In the genomic region with DNA sequence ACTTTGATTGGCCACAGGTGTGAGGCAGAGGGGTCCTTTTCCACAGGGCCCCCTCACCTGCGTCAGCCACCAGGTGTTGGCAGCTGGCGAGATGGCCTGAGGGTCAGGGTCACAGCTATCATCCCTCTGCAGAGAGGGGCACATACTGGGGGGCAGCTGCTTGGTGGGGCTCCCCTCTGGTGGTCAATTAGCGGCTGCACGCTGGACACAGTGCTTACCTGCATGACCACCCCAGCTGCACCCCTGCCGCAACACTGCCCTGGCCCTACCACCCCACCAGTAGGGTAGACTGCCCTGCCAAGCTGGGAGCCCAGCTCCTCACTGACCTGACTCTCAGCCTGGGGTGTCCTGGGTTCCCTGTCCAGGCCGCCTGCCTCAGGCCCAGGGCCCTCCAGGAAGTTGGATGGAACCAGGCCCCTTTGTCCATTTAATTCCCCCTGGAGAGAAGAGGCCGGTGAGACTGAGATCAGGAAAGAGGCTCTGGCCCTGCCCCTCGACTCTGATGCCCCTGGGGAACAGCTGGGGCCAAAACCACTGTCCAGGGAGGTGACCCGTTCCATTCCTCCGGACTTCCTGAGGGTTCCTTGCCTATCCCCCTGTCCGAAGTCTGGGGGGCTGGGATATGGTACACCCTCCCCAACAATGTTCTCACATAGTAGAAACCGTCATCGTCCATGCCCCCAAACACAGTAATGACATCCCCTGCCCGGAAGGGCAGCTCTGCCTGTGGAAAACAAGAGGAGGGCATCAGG, we compare ENCODE assay signal across 17 cellular contexts. TPM values are rescaled to one million over a fixed set of nuclear protein-coding genes. Genes with fewer than 3 reads are reported as not detected.
DNase-seq lines count a peak whose midpoint lies in the region; ATAC-seq, FAIRE-seq and TF ChIP-seq lines count a peak whose summit lies in the region.
"Had no signal": no experiment of that assay in that cellular context is flagged by ENCODE, and none has a peak within 500 bp of the region (broad histone marks: within the 10 kb centered on the region; RNA-seq: fewer than 3 reads in every experiment).

No MANE protein-coding gene starts in this region.

- ATAC-seq in GM21717 (IDR thresholded peaks at IDR 0.05; ENCODE audit: unreplicated experiment) = no peak
- ATAC-seq in stimulated activated naive B cell treated with anti-CD40 and anti-IgM and Interleukin-4, amounts not matched to agents 10 μg/mL and 1 μg/mL and 100 μg/mL, for 72 hours (replicated peaks) = no peak

- no peak overlapping the region for H3K4me2 ChIP-seq in H1 (ENCODE audit: insufficient read depth in 1 of 2, low read depth in 2 of 2, low read length in 2 of 2)

- no peaks in the 10 kb centered on the region for H3K23me2 ChIP-seq in H1 (ENCODE audit: low read depth, low read length)

- FAIRE-seq in H1 (lab: Jason Lieb, UNC) = no peak

- H4K91ac ChIP-seq in H1 (replicated peaks; ENCODE audit: insufficient read length, low read length) = peak overlapping the region; percentile 67

- H3K9ac ChIP-seq in HUES64 (ENCODE audit: low read depth, low read length) (0 out of 2 replicates have a peak overlapping the region, but pooled peaks have one; percentile 18), H1 (replicated peaks in 1 of 4; ENCODE audit: extremely low read depth in 1 of 4, low read depth in 3 of 4, low read length in 3 of 4) (no peak overlapping the region)

- CTCF ChIA-PET in H1 (lab: Charles Lee; ENCODE audit: partially characterized antibody) = interaction anchor here (0.7 to 9.4 kb wide), 40 partner anchors 7 to 194 kb away, joined by 3 to 172 read pairs (median 6); a partner anchor contains a TSS

- no peaks in the 10 kb centered on the region for H3K9me3 Mint-ChIP-seq in osteocyte (ENCODE audit: unreplicated experiment)
- no peaks in the 10 kb centered on the region for H3K9me3 Mint-ChIP-seq in stimulated activated naive B cell treated with anti-CD40 and anti-IgM and Interleukin-4, amounts not matched to agents 10 μg/mL and 1 μg/mL and 100 μg/mL, for 72 hours
- H3K9me3 Mint-ChIP-seq: activated naive CD4-positive, alpha-beta T cell treated with anti-CD3 and anti-CD28 coated beads, Interleukin-2, amount 50 U/mL, for 72 hours; activated T-cell treated with anti-CD3 and anti-CD28 coated beads, Interleukin-2, amount 50 U/mL, for 24 hours; dendritic cell treated with granulocyte-macrophage colony-stimulating factor and Interleukin-4, amounts not matched to agents 40 ng/mL and 50 ng/mL, for 4 days had no signal

- H3K27ac Mint-ChIP-seq in osteocyte (ENCODE audit: unreplicated experiment) = no peak overlapping the region
- H3K27ac Mint-ChIP-seq in stimulated activated naive B cell treated with anti-CD40 and anti-IgM and Interleukin-4, amounts not matched to agents 10 μg/mL and 1 μg/mL and 100 μg/mL, for 72 hours = no peak overlapping the region
- H3K27ac Mint-ChIP-seq: activated CD4-positive, alpha-beta T cell treated with anti-CD3 and anti-CD28 coated beads for 36 hours; activated T-cell treated with anti-CD3 and anti-CD28 coated beads, Interleukin-2, amount 50 U/mL, for 24 hours had no signal

- in situ Hi-C loops in GM13976 (cut with MboI; ENCODE audit: low sequenced_read_pairs, unreplicated experiment) = loop anchor here (5.0 kb wide), 1 partner anchor 142 kb away; no protein-coding TSS in a partner anchor

- no peak overlapping the region; the same call in 1 of the 2 replicates for H2AK5ac ChIP-seq in H1 (ENCODE audit: low read depth, low read length)

- no peaks in the 10 kb centered on the region for H3K9me3 ChIP-seq in HUES64 (ENCODE audit: insufficient read depth, low read depth, low read length)
- H3K9me3 ChIP-seq in H1 (ENCODE audit: insufficient read depth in 2 of 2, low read depth in 1 of 2, low read length in 1 of 2) = no peaks in the 10 kb centered on the region
- H3K9me3 ChIP-seq: body of pancreas, esophagus squamous epithelium, ovary, thyroid gland had no signal

- no peak for TF ChIP-seq POLR2A in H1 (IDR thresholded peaks at IDR 0.05; ENCODE audit: control extremely low read depth in 1 of 2, low read depth in 2 of 2, low read length in 2 of 2)

- peak overlapping the region; percentile 88; the same call in 1 of the 2 replicates for H2BK15ac ChIP-seq in H1 (ENCODE audit: low read length)

- peak overlapping the region; percentile 65 for H4K5ac ChIP-seq in H1 (ENCODE audit: insufficient read length, low read depth, low read length)

- TF ChIP-seq RAD21 in H1 (IDR thresholded peaks at IDR 0.05 in 1 of 2, conservative IDR thresholded peaks at IDR 0.05 in 1 of 2; ENCODE audit: low read depth in 2 of 2, low read length in 2 of 2) = no peak

- no peak overlapping the region for H3K56ac ChIP-seq in H1 (replicated peaks; ENCODE audit: insufficient read length, low read depth, low read length)

- no peak for TF ChIP-seq EP300 in H1 (IDR thresholded peaks at IDR 0.05; ENCODE audit: borderline replicate concordance in 1 of 2, low read depth in 2 of 2, low read length in 2 of 2)

- peak overlapping the region; percentile 93 for H3K18ac ChIP-seq in H1 (ENCODE audit: extremely low read depth, low read length)

- DNase-seq in GM13976 (ENCODE audit: low spot score) = peak; percentile 41
- peak in 1 of 2 experiments; percentile 38 for DNase-seq in H1 (ENCODE audit: low read depth in 1 of 2, low spot score in 2 of 2)
- peak; percentile 78 for DNase-seq in osteocyte (ENCODE audit: extremely low spot score, unreplicated experiment)
- no peak for DNase-seq in activated T-cell treated with anti-CD3 and anti-CD28 coated beads, Interleukin-2, amount 50 U/mL, for 1 hour
- no peak for DNase-seq in stimulated activated naive B cell treated with anti-CD40 and anti-IgM and Interleukin-4, amounts not matched to agents 10 μg/mL and 1 μg/mL and 100 μg/mL, for 72 hours
- DNase-seq: esophagus squamous epithelium, ovary had no signal

- H3K79me2 ChIP-seq in H1 (ENCODE audit: control insufficient read depth in 1 of 2, insufficient read depth in 2 of 2, low read length in 2 of 2) = no peaks in the 10 kb centered on the region

- H2AFZ ChIP-seq in H1 (ENCODE audit: low read length) = peak overlapping the region; percentile 87; the same call in 1 of the 2 replicates

- H4K20me1 ChIP-seq in H1 (replicated peaks in 1 of 2; ENCODE audit: control insufficient read depth in 1 of 2, insufficient read depth in 2 of 2, low read length in 2 of 2) = no peaks in the 10 kb centered on the region

- H2BK120ac ChIP-seq in H1 (replicated peaks; ENCODE audit: low read depth, low read length) = no peak overlapping the region

- no peak overlapping the region for H3K27ac ChIP-seq in HUES64 (ENCODE audit: low read depth, low read length)
- H3K27ac ChIP-seq in H1 (ENCODE audit: low read depth, low read length) = peak overlapping the region; percentile 16; the same call in 1 of the 2 replicates
- H3K27ac ChIP-seq: body of pancreas, esophagus squamous epithelium, ovary, thyroid gland had no signal

- peak overlapping the region; percentile 77 for H2BK12ac ChIP-seq in H1 (ENCODE audit: low read depth, low read length)

- no peak overlapping the region for H3K14ac ChIP-seq in H1 (ENCODE audit: insufficient read length)

- H3K27me3 Mint-ChIP-seq in osteocyte (ENCODE audit: unreplicated experiment) = peaks cover 9% of the 10 kb centered on the region
- H3K27me3 Mint-ChIP-seq in stimulated activated naive B cell treated with anti-CD40 and anti-IgM and Interleukin-4, amounts not matched to agents 10 μg/mL and 1 μg/mL and 100 μg/mL, for 72 hours = no peaks in the 10 kb centered on the region
- H3K27me3 Mint-ChIP-seq: activated CD4-positive, alpha-beta T cell treated with anti-CD3 and anti-CD28 coated beads for 36 hours; activated T-cell treated with anti-CD3 and anti-CD28 coated beads, Interleukin-2, amount 50 U/mL, for 24 hours had no signal

- no peaks in the 10 kb centered on the region for H3K4me1 Mint-ChIP-seq in osteocyte (ENCODE audit: unreplicated experiment)
- H3K4me1 Mint-ChIP-seq in stimulated activated naive B cell treated with anti-CD40 and anti-IgM and Interleukin-4, amounts not matched to agents 10 μg/mL and 1 μg/mL and 100 μg/mL, for 72 hours = peaks cover 14 to 22% of the 10 kb centered on the region in 2 donors

- peak overlapping the region; percentile 83 for H4K8ac ChIP-seq in H1 (ENCODE audit: extremely low read depth, insufficient read depth, low read length)

- H3K23ac ChIP-seq in H1 (ENCODE audit: insufficient read length) = no peak overlapping the region

- H3K36me3 Mint-ChIP-seq in osteocyte (ENCODE audit: unreplicated experiment) = no peaks in the 10 kb centered on the region
- H3K36me3 Mint-ChIP-seq in stimulated activated naive B cell treated with anti-CD40 and anti-IgM and Interleukin-4, amounts not matched to agents 10 μg/mL and 1 μg/mL and 100 μg/mL, for 72 hours = no peaks in the 10 kb centered on the region

- no peak overlapping the region for H3K4me3 Mint-ChIP-seq in osteocyte (ENCODE audit: unreplicated experiment)
- H3K4me3 Mint-ChIP-seq in stimulated activated naive B cell treated with anti-CD40 and anti-IgM and Interleukin-4, amounts not matched to agents 10 μg/mL and 1 μg/mL and 100 μg/mL, for 72 hours = no peak overlapping the region
- H3K4me3 Mint-ChIP-seq: activated CD4-positive, alpha-beta T cell treated with anti-CD3 and anti-CD28 coated beads for 36 hours; activated T-cell treated with anti-CD3 and anti-CD28 coated beads, Interleukin-2, amount 50 U/mL, for 24 hours; dendritic cell treated with granulocyte-macrophage colony-stimulating factor and Interleukin-4, amounts not matched to agents 40 ng/mL and 50 ng/mL, for 4 days had no signal

- H3K4me1 ChIP-seq in HUES64 (ENCODE audit: insufficient read depth, low read length) (peaks cover 5% of the 10 kb centered on the region; the same call in 1 of the 2 replicates), H1 (replicated peaks in 1 of 4; ENCODE audit: control insufficient read depth in 3 of 4, insufficient read depth in 4 of 4, low read length in 3 of 4) (peaks cover 0 to 15% (median 10%) of the 10 kb centered on the region in 4 experiments; a peak in 5 of 7 replicates)
- H3K4me1 ChIP-seq: body of pancreas, esophagus squamous epithelium, thyroid gland had no signal

- no peaks in the 10 kb centered on the region for H3K27me3 ChIP-seq in HUES64 (ENCODE audit: insufficient read depth, low read length)
- H3K27me3 ChIP-seq in H1 (replicated peaks in 1 of 4; ENCODE audit: control insufficient read depth in 3 of 4, extremely low read depth in 1 of 4, insufficient read depth in 3 of 4, low read length in 3 of 4) = no peaks in the 10 kb centered on the region
- H3K27me3 ChIP-seq: body of pancreas, ovary, thyroid gland had no signal

- H2BK5ac ChIP-seq in H1 (ENCODE audit: low read depth, low read length) = 0 out of 2 replicates have a peak overlapping the region, but pooled peaks have one; percentile 64

- H3K4me3 ChIP-seq in HUES64 (ENCODE audit: low read length) = no peak overlapping the region
- H3K4me3 ChIP-seq in H1 (ENCODE audit: extremely low read depth in 1 of 4, insufficient read depth in 2 of 4, low read depth in 3 of 4, low read length in 4 of 4) = no peak overlapping the region
- H3K4me3 ChIP-seq: body of pancreas, esophagus squamous epithelium, ovary, thyroid gland had no signal

- H3K79me1 ChIP-seq in H1 (ENCODE audit: low read depth, low read length) = no peaks in the 10 kb centered on the region

- peak overlapping the region; percentile 80; the same call in 1 of the 2 replicates for H2BK20ac ChIP-seq in H1 (ENCODE audit: low read length)

- TF ChIP-seq CTCF in GM13976 (IDR thresholded peaks at IDR 0.05; ENCODE audit: borderline replicate concordance, control extremely low read depth, extremely low read depth, insufficient read depth, missing control alignments) (no peak), H1 (IDR thresholded peaks at IDR 0.05; ENCODE audit: control extremely low read depth in 1 of 3, insufficient read depth in 1 of 3, low read depth in 1 of 3, low read length in 3 of 3) (no peak), osteocyte (IDR thresholded peaks at IDR 0.05) (no peak)

- H3K4ac ChIP-seq in H1 (replicated peaks; ENCODE audit: insufficient read length, low read depth, low read length) = no peak overlapping the region

- WGBS in HUES64 = 94% methylated on average over 14 of the region's 14 CpGs
- 88% methylated on average over 13 of the region's 14 CpGs; no CpG with 5 or more reads in 1 of the 2 experiments for WGBS in H1 (ENCODE audit: extremely low coverage in 1 of 2, insufficient coverage in 1 of 2, insufficient read length in 1 of 2, insufficient replicate concordance in 2 of 2, low coverage in 1 of 2, low lambda C conversion rate in 2 of 2, missing lambda C conversion rate in 1 of 2), 2 experiments

- no peaks in the 10 kb centered on the region for H3K36me3 ChIP-seq in HUES64 (ENCODE audit: insufficient read depth, low read length)
- 0 out of 8 replicates have a peak, but pooled peaks cover 0 to 2% (median 0%) of the 10 kb centered on the region in 4 experiments for H3K36me3 ChIP-seq in H1 (ENCODE audit: control insufficient read depth in 2 of 4, insufficient read depth in 4 of 4, low read length in 3 of 4)
- H3K36me3 ChIP-seq: esophagus squamous epithelium, ovary, thyroid gland had no signal

- POLR2A ChIA-PET in H1 (lab: Charles Lee; ENCODE audit: partially characterized antibody) = interaction anchor here (1.3 to 2.5 kb wide), 5 partner anchors 10 to 21 kb away, joined by 3 to 9 read pairs (median 5); no protein-coding TSS in a partner anchor

RNA-seq across cellular contexts. Expression of a gene that starts 23.7 kb away (rescaled TPM):
- 9.3 TPM for polyA plus RNA-seq in HUES64 (2013, experiment 1 of 2)
- polyA plus RNA-seq in HUES64 (2013, experiment 2 of 2) = 12.2 TPM
- 9.2 and 9.8 TPM in 2 replicates for total RNA-seq in H1 (2021; fragmentation: NEBNext Ultra II Directional; extraction: Animal tissue kit (Norgen Biotek cat#: 25700))
- polyA plus RNA-seq in H1 (2011; rRNA removed) = 7.6 and 9.8 TPM in 2 replicates
- polyA plus RNA-seq in H1 (2011; cell fraction: cytosol; rRNA removed) = 13.8 TPM
- polyA plus RNA-seq in H1 (2011; cell fraction: nucleus; rRNA removed) = 69.7 TPM
- 14.7 to 18.9 TPM (median 15.9 TPM) in 4 replicates for polyA plus RNA-seq in H1 (2012, experiment 1 of 2)
- polyA plus RNA-seq in H1 (2012, experiment 2 of 2) = 6.2 TPM
- 4.8 TPM for polyA plus RNA-seq in H1 (2013, experiment 1 of 2)
- 4.1 TPM for polyA plus RNA-seq in H1 (2013, experiment 2 of 2)
- polyA minus RNA-seq in H1 (2011; rRNA and poly(A)+ RNA removed) = 2.9 and 6.6 TPM in 2 replicates
- polyA minus RNA-seq in H1 (2011; cell fraction: cytosol; rRNA and poly(A)+ RNA removed) = 5.8 TPM
- polyA minus RNA-seq in H1 (2011; cell fraction: nucleus; rRNA and poly(A)+ RNA removed) = 8.9 TPM
- 0.05 TPM in 1 of 2 replicates, not detected in the other for total RNA-seq in osteocyte

RNA-seq across cellular contexts. Expression of a gene that starts 24.2 kb away (rescaled TPM):
- not detected for polyA plus RNA-seq in HUES64 (2013, experiment 1 of 2)
- not detected for polyA plus RNA-seq in HUES64 (2013, experiment 2 of 2)
- total RNA-seq in H1 (2021; fragmentation: NEBNext Ultra II Directional; extraction: Animal tissue kit (Norgen Biotek cat#: 25700)) = 0.74 TPM in 1 of 2 replicates, not detected in the other
- 0.06 and 0.13 TPM in 2 replicates for polyA plus RNA-seq in H1 (2011; rRNA removed)
- polyA plus RNA-seq in H1 (2011; cell fraction: cytosol; rRNA removed) = 0.08 TPM
- polyA plus RNA-seq in H1 (2011; cell fraction: nucleus; rRNA removed) = 0.61 TPM
- polyA plus RNA-seq in H1 (2012, experiment 1 of 2) = not detected in 4 replicates
- 0.04 TPM for polyA plus RNA-seq in H1 (2012, experiment 2 of 2)
- polyA plus RNA-seq in H1 (2013, experiment 1 of 2) = 0.04 TPM
- polyA plus RNA-seq in H1 (2013, experiment 2 of 2) = 0.09 TPM
- polyA minus RNA-seq in H1 (2011; rRNA and poly(A)+ RNA removed) = not detected in 2 replicates
- polyA minus RNA-seq in H1 (2011; cell fraction: cytosol; rRNA and poly(A)+ RNA removed) = not detected
- not detected for polyA minus RNA-seq in H1 (2011; cell fraction: nucleus; rRNA and poly(A)+ RNA removed)
- not detected in 2 replicates for total RNA-seq in osteocyte
- total RNA-seq: activated naive CD4-positive, alpha-beta T cell treated with anti-CD3 and anti-CD28 coated beads, Interleukin-2, amount 50 U/mL, for 72 hours; body of pancreas; esophagus squamous epithelium; T-helper 2 cell treated with Interferon-gamma antibody and Interleukin-4, amounts not matched to agents 100 ng/mL and 5 ng/mL, for 36 hours had no signal
- polyA plus RNA-seq: BJ had no signal

RNA-seq across cellular contexts. Expression of a gene that starts 47.1 kb away (rescaled TPM):
- polyA plus RNA-seq in HUES64 (2013, experiment 1 of 2) = 73.2 TPM
- 79.8 TPM for polyA plus RNA-seq in HUES64 (2013, experiment 2 of 2)
- total RNA-seq in H1 (2021; fragmentation: NEBNext Ultra II Directional; extraction: Animal tissue kit (Norgen Biotek cat#: 25700)) = 103 and 112 TPM in 2 replicates
- polyA plus RNA-seq in H1 (2011; rRNA removed) = 115 and 143 TPM in 2 replicates
- 144 TPM for polyA plus RNA-seq in H1 (2011; cell fraction: cytosol; rRNA removed)
- polyA plus RNA-seq in H1 (2011; cell fraction: nucleus; rRNA removed) = 67.4 TPM
- 166 to 180 TPM (median 170 TPM) in 4 replicates for polyA plus RNA-seq in H1 (2012, experiment 1 of 2)
- polyA plus RNA-seq in H1 (2012, experiment 2 of 2) = 181 TPM
- 66.5 TPM for polyA plus RNA-seq in H1 (2013, experiment 1 of 2)
- 66.6 TPM for polyA plus RNA-seq in H1 (2013, experiment 2 of 2)
- polyA minus RNA-seq in H1 (2011; rRNA and poly(A)+ RNA removed) = 73.5 and 87.0 TPM in 2 replicates
- polyA minus RNA-seq in H1 (2011; cell fraction: cytosol; rRNA and poly(A)+ RNA removed) = 50.8 TPM
- polyA minus RNA-seq in H1 (2011; cell fraction: nucleus; rRNA and poly(A)+ RNA removed) = 33.5 TPM
- total RNA-seq in osteocyte = 77.0 and 80.6 TPM in 2 replicates

Comparison
In these comparisons a context has a peak if more than half of its experiments do, and no peak if none do; other contexts are left out.
1. DNase-seq: peak in GM13976 (single experiment) and osteocyte (single experiment); none in activated T-cell treated with anti-CD3 and anti-CD28 coated beads, Interleukin-2, amount 50 U/mL, for 1 hour (single experiment) and stimulated activated naive B cell treated with anti-CD40 and anti-IgM and Interleukin-4, amounts not matched to agents 10 μg/mL and 1 μg/mL and 100 μg/mL, for 72 hours (single experiment).